In genomic region chr3:176570992-176571391, GRCh38 we compare ENCODE assay signal across 1 cellular context.
TF ChIP-seq lines count a peak whose summit lies in the region.

No MANE protein-coding gene starts in this region.

TF ChIP-seq in SK-N-SH, 30 proteins besides CTCF, POLR2A, EP300 and RAD21 (continued from another document):
- TF ChIP-seq REST (IDR thresholded peaks at IDR 0.05; ENCODE audit: low read depth, low read length), result no peak
